Comparison of ENCODE assay signal across 22 cellular contexts in genomic region chr2:128573531-128573930, GRCh38.
DNase-seq lines count a peak whose midpoint lies in the region; ATAC-seq, FAIRE-seq and TF ChIP-seq lines count a peak whose summit lies in the region.
"Had no signal": no experiment of that assay in that cellular context is flagged by ENCODE, and none has a peak within 500 bp of the region (broad histone marks: within the 10 kb centered on the region; RNA-seq: fewer than 3 reads in every experiment).

No MANE protein-coding gene starts in this region.

- TF ChIP-seq CTCF in natural killer cell (IDR thresholded peaks at IDR 0.05) (no peak), osteocyte (IDR thresholded peaks at IDR 0.05) (no peak)

- H3K27ac ChIP-seq in caudate nucleus (ENCODE audit: low read depth, low read length): no peak overlapping the region
- H3K27ac ChIP-seq: 22Rv1, C4-2B, PC-9 had no signal

- no peak for DNase-seq in activated CD4-positive, alpha-beta T cell treated with anti-CD3 and anti-CD28 coated beads, Interleukin-2, amount 10 ng/mL, durations not matched to agents 7 days and 5 days
- no peak for DNase-seq in activated CD4-positive, alpha-beta T cell treated with anti-CD3 and anti-CD28 coated beads, Interleukin-2, amount 10 ng/mL, durations not matched to agents 24 days and 14 days
- DNase-seq in natural killer cell treated with Interleukin-12 subunit alpha and Interleukin-12 subunit beta and Interleukin-15 and Interleukin-18, amount 100 ng/mL, for 72 hours (ENCODE audit: low spot score): no peak
- DNase-seq in natural killer cell: no peak
- peak; percentile 77 for DNase-seq in osteocyte (ENCODE audit: extremely low spot score, unreplicated experiment)
- DNase-seq in caudate nucleus (lab: John Stamatoyannopoulos, UW): no peak
- no peak for DNase-seq in GM19239 (ENCODE audit: insufficient read length, low spot score)
- DNase-seq: Caco-2; CD8-positive, alpha-beta T cell; Karpas-422; NCI-H1092; NCI-H1417 treated with DMSO at 0.1 percent for 48 hours; NCI-H1694 treated with DMSO at 0.1 percent for 48 hours; NCI-H2081; NCI-H2227 treated with DMSO at 0.1 percent for 48 hours; NCI-H526 treated with DMSO at 0.1 percent for 48 hours; PC-9; SHP77 had no signal

- H3K4me1 Mint-ChIP-seq in activated CD4-positive, alpha-beta T cell treated with anti-CD3 and anti-CD28 coated beads, Interleukin-2, amount 10 ng/mL, durations not matched to agents 7 days and 5 days: no peaks in the 10 kb centered on the region
- no peaks in the 10 kb centered on the region for H3K4me1 Mint-ChIP-seq in activated CD4-positive, alpha-beta T cell treated with anti-CD3 and anti-CD28 coated beads, Interleukin-2, amount 10 ng/mL, durations not matched to agents 24 days and 14 days
- no peaks in the 10 kb centered on the region for H3K4me1 Mint-ChIP-seq in natural killer cell treated with Interleukin-12 subunit alpha and Interleukin-12 subunit beta and Interleukin-15 and Interleukin-18, amount 100 ng/mL, for 72 hours (ENCODE audit: low read depth in 2 of 2)
- no peaks in the 10 kb centered on the region for H3K4me1 Mint-ChIP-seq in natural killer cell
- peaks cover 1% of the 10 kb centered on the region for H3K4me1 Mint-ChIP-seq in osteocyte (ENCODE audit: unreplicated experiment)
- H3K4me1 Mint-ChIP-seq: B cell had no signal

- H3K27me3 Mint-ChIP-seq in activated CD4-positive, alpha-beta T cell treated with anti-CD3 and anti-CD28 coated beads, Interleukin-2, amount 10 ng/mL, durations not matched to agents 7 days and 5 days: peaks cover 15% of the 10 kb centered on the region
- H3K27me3 Mint-ChIP-seq in activated CD4-positive, alpha-beta T cell treated with anti-CD3 and anti-CD28 coated beads, Interleukin-2, amount 10 ng/mL, durations not matched to agents 24 days and 14 days: peaks cover 10% of the 10 kb centered on the region
- H3K27me3 Mint-ChIP-seq in natural killer cell treated with Interleukin-12 subunit alpha and Interleukin-12 subunit beta and Interleukin-15 and Interleukin-18, amount 100 ng/mL, for 72 hours: peaks cover 15 to 23% of the 10 kb centered on the region in 2 donors
- H3K27me3 Mint-ChIP-seq in natural killer cell (ENCODE audit: low read depth in 2 of 2) (peaks cover 7 to 14% of the 10 kb centered on the region in 2 donors), osteocyte (ENCODE audit: unreplicated experiment) (peaks cover 10% of the 10 kb centered on the region)

- H3K9me3 Mint-ChIP-seq in activated CD4-positive, alpha-beta T cell treated with anti-CD3 and anti-CD28 coated beads, Interleukin-2, amount 10 ng/mL, durations not matched to agents 7 days and 5 days: no peaks in the 10 kb centered on the region
- H3K9me3 Mint-ChIP-seq in activated CD4-positive, alpha-beta T cell treated with anti-CD3 and anti-CD28 coated beads, Interleukin-2, amount 10 ng/mL, durations not matched to agents 24 days and 14 days: no peaks in the 10 kb centered on the region
- no peaks in the 10 kb centered on the region for H3K9me3 Mint-ChIP-seq in natural killer cell treated with Interleukin-12 subunit alpha and Interleukin-12 subunit beta and Interleukin-15 and Interleukin-18, amount 100 ng/mL, for 72 hours
- H3K9me3 Mint-ChIP-seq in natural killer cell (no peaks in the 10 kb centered on the region), osteocyte (ENCODE audit: unreplicated experiment) (no peaks in the 10 kb centered on the region)
- H3K9me3 Mint-ChIP-seq: CD8-positive, alpha-beta T cell had no signal

- peak overlapping the region; percentile 7 for H3K27ac Mint-ChIP-seq in activated CD4-positive, alpha-beta T cell treated with anti-CD3 and anti-CD28 coated beads, Interleukin-2, amount 10 ng/mL, durations not matched to agents 7 days and 5 days
- H3K27ac Mint-ChIP-seq in activated CD4-positive, alpha-beta T cell treated with anti-CD3 and anti-CD28 coated beads, Interleukin-2, amount 10 ng/mL, durations not matched to agents 24 days and 14 days: no peak overlapping the region
- no peak overlapping the region for H3K27ac Mint-ChIP-seq in natural killer cell treated with Interleukin-12 subunit alpha and Interleukin-12 subunit beta and Interleukin-15 and Interleukin-18, amount 100 ng/mL, for 72 hours
- no peak overlapping the region for H3K27ac Mint-ChIP-seq in natural killer cell
- no peak overlapping the region for H3K27ac Mint-ChIP-seq in osteocyte (ENCODE audit: unreplicated experiment)
- H3K27ac Mint-ChIP-seq: B cell; CD8-positive, alpha-beta T cell had no signal

- FAIRE-seq in GM19239 (lab: Jason Lieb, UNC): no peak
- FAIRE-seq: G401.6 had no signal

- no peak overlapping the region for H3K4me3 Mint-ChIP-seq in activated CD4-positive, alpha-beta T cell treated with anti-CD3 and anti-CD28 coated beads, Interleukin-2, amount 10 ng/mL, durations not matched to agents 7 days and 5 days
- no peak overlapping the region for H3K4me3 Mint-ChIP-seq in activated CD4-positive, alpha-beta T cell treated with anti-CD3 and anti-CD28 coated beads, Interleukin-2, amount 10 ng/mL, durations not matched to agents 24 days and 14 days
- no peak overlapping the region for H3K4me3 Mint-ChIP-seq in natural killer cell treated with Interleukin-12 subunit alpha and Interleukin-12 subunit beta and Interleukin-15 and Interleukin-18, amount 100 ng/mL, for 72 hours
- H3K4me3 Mint-ChIP-seq in natural killer cell (no peak overlapping the region), osteocyte (ENCODE audit: unreplicated experiment) (no peak overlapping the region)
- H3K4me3 Mint-ChIP-seq: B cell; CD8-positive, alpha-beta T cell had no signal

- H3K36me3 Mint-ChIP-seq in activated CD4-positive, alpha-beta T cell treated with anti-CD3 and anti-CD28 coated beads, Interleukin-2, amount 10 ng/mL, durations not matched to agents 7 days and 5 days (ENCODE audit: low read depth): no peaks in the 10 kb centered on the region
- H3K36me3 Mint-ChIP-seq in activated CD4-positive, alpha-beta T cell treated with anti-CD3 and anti-CD28 coated beads, Interleukin-2, amount 10 ng/mL, durations not matched to agents 24 days and 14 days (ENCODE audit: low read depth): no peaks in the 10 kb centered on the region
- H3K36me3 Mint-ChIP-seq in natural killer cell treated with Interleukin-12 subunit alpha and Interleukin-12 subunit beta and Interleukin-15 and Interleukin-18, amount 100 ng/mL, for 72 hours: no peaks in the 10 kb centered on the region
- H3K36me3 Mint-ChIP-seq in natural killer cell (no peaks in the 10 kb centered on the region), osteocyte (ENCODE audit: unreplicated experiment) (no peaks in the 10 kb centered on the region)
- H3K36me3 Mint-ChIP-seq: CD8-positive, alpha-beta T cell had no signal

- POLR2A ChIA-PET in activated CD4-positive, alpha-beta T cell treated with anti-CD3 and anti-CD28 coated beads, Interleukin-2, amount 10 ng/mL, durations not matched to agents 7 days and 5 days (lab: Charles Lee): no interaction called here

- intact Hi-C loops in activated CD4-positive, alpha-beta T cell treated with anti-CD3 and anti-CD28 coated beads, Interleukin-2, amount 10 ng/mL, durations not matched to agents 24 days and 14 days (cut with micrococcal nuclease): no loop called here
- intact Hi-C loops in natural killer cell (cut with micrococcal nuclease): no loop called here

- peak; percentile 36 to 58 for ATAC-seq in natural killer cell treated with Interleukin-12 subunit alpha and Interleukin-12 subunit beta and Interleukin-15 and Interleukin-18, amount 100 ng/mL, for 72 hours
- no peak for ATAC-seq in natural killer cell
- ATAC-seq: CD8-positive, alpha-beta T cell had no signal

- CTCF ChIA-PET in activated CD4-positive, alpha-beta T cell treated with anti-CD3 and anti-CD28 coated beads, Interleukin-2, amount 10 ng/mL, durations not matched to agents 7 days and 5 days (lab: Charles Lee): no interaction called here

Comparison
In these comparisons a context has a peak if more than half of its experiments do, and no peak if none do; other contexts are left out.
1. ATAC-seq: peak in natural killer cell treated with Interleukin-12 subunit alpha and Interleukin-12 subunit beta and Interleukin-15 and Interleukin-18, amount 100 ng/mL, for 72 hours (2 of 2); none in natural killer cell (0 of 3).